In genomic region chr3:5013021-5013906, GRCh38 we compare ENCODE assay signal across 9 cellular contexts. TPM values are rescaled to one million over a fixed set of nuclear protein-coding genes. Genes with fewer than 3 reads are reported as not detected.
A peak's percentile ranks its signal among the peaks of the same experiment; 100 is the strongest.
DNase-seq lines count a peak whose midpoint lies in the region; ATAC-seq and TF ChIP-seq lines count a peak whose summit lies in the region.
"Had no signal": no experiment of that assay in that cellular context is flagged by ENCODE, and none has a peak within 500 bp of the region (broad histone marks: within the 10 kb centered on the region; RNA-seq: fewer than 3 reads in every experiment).

No MANE protein-coding gene starts in this region.

- H3K9me3 ChIP-seq in CD4-positive, alpha-beta T cell (ENCODE audit: control insufficient read depth, low read length): no peaks in the 10 kb centered on the region
- H3K9me3 ChIP-seq in MM.1S (replicated peaks; ENCODE audit: insufficient read depth, low read length): no peaks in the 10 kb centered on the region

- CTCF ChIA-PET in WTC11 (lab: Charles Lee): interaction anchor here (1.0 kb wide), 1 partner anchor 293 kb away, joined by 5 read pairs; no protein-coding TSS in a partner anchor
- CTCF ChIA-PET in CD4-positive, alpha-beta T cell (lab: Charles Lee): interaction anchor here (0.9 kb wide), 1 partner anchor 29 kb away, joined by 6 read pairs; no protein-coding TSS in a partner anchor

- H3K27me3 ChIP-seq in ACC112 (ENCODE audit: insufficient read depth, low read length) (no peaks in the 10 kb centered on the region), MM.1S (replicated peaks; ENCODE audit: insufficient read depth, low read length) (no peaks in the 10 kb centered on the region)
- no peaks in the 10 kb centered on the region for H3K27me3 ChIP-seq in CD4-positive, alpha-beta T cell (ENCODE audit: control insufficient read depth, insufficient read depth, low read length)

- peak; percentile 43 for DNase-seq in HT-29 (ENCODE audit: low spot score)
- no peak for DNase-seq in WTC11 (ENCODE audit: low spot score)
- peak; percentile 43 for DNase-seq in iris pigment epithelial cell (ENCODE audit: low read depth)
- no peak for DNase-seq in NCI-H524 treated with DMSO at 0.1 percent for 48 hours (lab: John Stamatoyannopoulos, UW)
- no peak for DNase-seq in G401 (ENCODE audit: low spot score)
- no peak for DNase-seq in CD4-positive, alpha-beta T cell
- DNase-seq in MM.1S: no peak

- no peaks in the 10 kb centered on the region for H3K9me3 Mint-ChIP-seq in WTC11
- H3K9me3 Mint-ChIP-seq in CD4-positive, alpha-beta T cell: no peaks in the 10 kb centered on the region

- no peaks in the 10 kb centered on the region for H4K20me1 ChIP-seq in MM.1S (ENCODE audit: insufficient read depth, low read length)

- no peaks in the 10 kb centered on the region for H3F3A ChIP-seq in MM.1S (ENCODE audit: insufficient read depth, low read length)

- peak; percentile 58 for ATAC-seq in WTC11
- no peak for ATAC-seq in CD4-positive, alpha-beta T cell (ENCODE audit: poor library complexity)
- ATAC-seq: Panc1 had no signal

- no peak overlapping the region for H3K27ac Mint-ChIP-seq in WTC11
- H3K27ac Mint-ChIP-seq in CD4-positive, alpha-beta T cell: no peak overlapping the region

- intact Hi-C loops in CD4-positive, alpha-beta T cell (cut with DNase I, micrococcal nuclease): no loop called here

- no peaks in the 10 kb centered on the region for H3K36me3 Mint-ChIP-seq in WTC11
- no peaks in the 10 kb centered on the region for H3K36me3 Mint-ChIP-seq in CD4-positive, alpha-beta T cell (ENCODE audit: low read depth)

- POLR2A ChIA-PET in WTC11 (lab: Charles Lee): interaction anchor here (1.3 kb wide), 1 partner anchor 10 kb away, joined by 6 read pairs; no protein-coding TSS in a partner anchor
- POLR2A ChIA-PET in CD4-positive, alpha-beta T cell (lab: Charles Lee): no interaction called here

- H3K4me1 ChIP-seq in ACC112 (ENCODE audit: control insufficient read depth, insufficient read depth, low read length, unreplicated experiment): peaks cover 34% of the 10 kb centered on the region
- no peaks in the 10 kb centered on the region for H3K4me1 ChIP-seq in MM.1S (ENCODE audit: low read length)

- H3K79me2 ChIP-seq in ACC112 (ENCODE audit: control insufficient read depth, insufficient read depth, low read length, unreplicated experiment) (no peaks in the 10 kb centered on the region), MM.1S (ENCODE audit: low read length) (no peaks in the 10 kb centered on the region)

- TF ChIP-seq CTCF in WTC11 (IDR thresholded peaks at IDR 0.05): no peak
- no peak for TF ChIP-seq CTCF in CD4-positive, alpha-beta T cell (IDR thresholded peaks at IDR 0.05)
- no peak for TF ChIP-seq CTCF in MM.1S (IDR thresholded peaks at IDR 0.05; ENCODE audit: low read length)

- peaks cover 14% of the 10 kb centered on the region for H3K4me1 Mint-ChIP-seq in WTC11
- H3K4me1 Mint-ChIP-seq in CD4-positive, alpha-beta T cell (ENCODE audit: low read depth): peaks cover 34% of the 10 kb centered on the region

- H3K4me3 ChIP-seq in ACC112 (ENCODE audit: low read depth, low read length) (no peak overlapping the region), MM.1S (ENCODE audit: low read length) (no peak overlapping the region)

- in situ Hi-C loops in G401 (cut with HindIII; ENCODE audit: low sequenced_read_pairs): no loop called here

- H3K4me3 Mint-ChIP-seq in WTC11: no peak overlapping the region
- no peak overlapping the region for H3K4me3 Mint-ChIP-seq in CD4-positive, alpha-beta T cell

- H3K9me2 ChIP-seq in MM.1S (replicated peaks; ENCODE audit: insufficient read depth, low read length): no peaks in the 10 kb centered on the region

- no peaks in the 10 kb centered on the region; the same call in 1 of the 2 replicates for H3K27me3 Mint-ChIP-seq in WTC11 (ENCODE audit: low read depth)
- no peaks in the 10 kb centered on the region for H3K27me3 Mint-ChIP-seq in CD4-positive, alpha-beta T cell

- H3K4me2 ChIP-seq in MM.1S (ENCODE audit: low read depth, low read length): no peak overlapping the region

- no peak overlapping the region for H3K27ac ChIP-seq in ACC112 (ENCODE audit: low read depth, low read length)
- no peak overlapping the region for H3K27ac ChIP-seq in CD4-positive, alpha-beta T cell (ENCODE audit: low read depth, low read length)
- H3K27ac ChIP-seq in MM.1S (ENCODE audit: low read length): no peak overlapping the region

- no peak overlapping the region for H3K9ac ChIP-seq in MM.1S (ENCODE audit: low read length)

- peak overlapping the region; percentile 35 for H2AFZ ChIP-seq in ACC112 (ENCODE audit: low read length, unreplicated experiment)
- no peak overlapping the region for H2AFZ ChIP-seq in MM.1S (ENCODE audit: low read length)

- H3K36me3 ChIP-seq in ACC112 (ENCODE audit: insufficient read depth, low read length): no peaks in the 10 kb centered on the region
- H3K36me3 ChIP-seq in MM.1S (replicated peaks; ENCODE audit: insufficient read depth, low read length): no peaks in the 10 kb centered on the region

TF ChIP-seq in WTC11, 78 proteins besides CTCF, POLR2A, EP300 and RAD21:
- TF ChIP-seq SOX15 (CRISPR knock-in tag; IDR thresholded peaks at IDR 0.05) (no peak), NFYB (CRISPR knock-in tag; conservative IDR thresholded peaks at IDR 0.05; ENCODE audit: low read depth) (no peak), KAT7 (CRISPR knock-in tag; IDR thresholded peaks at IDR 0.05; ENCODE audit: borderline replicate concordance) (no peak), GABPB1 (CRISPR knock-in tag; IDR thresholded peaks at IDR 0.05) (no peak), OVOL2 (CRISPR knock-in tag; IDR thresholded peaks at IDR 0.05; ENCODE audit: borderline replicate concordance) (no peak), SP1 (CRISPR knock-in tag; conservative IDR thresholded peaks at IDR 0.05) (no peak), ZNF317 (CRISPR knock-in tag; IDR thresholded peaks at IDR 0.05; ENCODE audit: borderline replicate concordance, low read depth) (no peak)

RNA-seq across cellular contexts. Expression of gene BHLHE40, which starts 34.0 kb away (rescaled TPM):
- 22.1 and 26.1 TPM in 2 replicates for total RNA-seq in HT-29 (2014; rRNA removed; shearing (Covaris generic))
- 5.7 to 9.1 TPM (median 7.5 TPM) in 3 replicates for total RNA-seq in WTC11 (2021)
- total RNA-seq in G401 (2014; rRNA removed; shearing (Covaris generic)): 6.6 and 7.2 TPM in 2 replicates
- total RNA-seq in CD4-positive, alpha-beta T cell: 100 to 1,000 TPM; 167 to 182 TPM

Comparison
In these comparisons a context has a peak if more than half of its experiments do, and no peak if none do; other contexts are left out.
1. DNase-seq: peak in HT-29 (single experiment) and iris pigment epithelial cell (single experiment); none in WTC11 (single experiment), NCI-H524 treated with DMSO at 0.1 percent for 48 hours (single experiment), G401 (single experiment), CD4-positive, alpha-beta T cell (0 of 10) and MM.1S (single experiment).